Comparison of ENCODE assay signal across 9 cellular contexts in genomic region chr7:141231018-141231792, GRCh38.
A peak's percentile ranks its signal among the peaks of the same experiment; 100 is the strongest.
DNase-seq lines count a peak whose midpoint lies in the region; ATAC-seq, FAIRE-seq and TF ChIP-seq lines count a peak whose summit lies in the region.
"Had no signal": no experiment of that assay in that cellular context is flagged by ENCODE, and none has a peak within 500 bp of the region (broad histone marks: within the 10 kb centered on the region; RNA-seq: fewer than 3 reads in every experiment).

No MANE protein-coding gene starts in this region.

- DNase-seq in Caki2 (ENCODE audit: low read depth) (peak; percentile 56), LHCN-M2 (ENCODE audit: low read depth) (peak; percentile 32), astrocyte of the spinal cord (ENCODE audit: low read depth, low spot score) (peak; percentile 62), left kidney (ENCODE audit: low read depth, low spot score) (peak; percentile 76), GM19239 (ENCODE audit: insufficient read length, low spot score) (no peak)
- DNase-seq in central memory CD4-positive, alpha-beta T cell = no peak
- DNase-seq: cerebellar nuclear complex had no signal

- in situ Hi-C loops in Caki2 (cut with HindIII; ENCODE audit: low pct_unique_long_range_greater_than_20kb, low sequenced_read_pairs) = no loop called here
- in situ Hi-C loops in astrocyte of the spinal cord (cut with HindIII; ENCODE audit: low sequenced_read_pairs) = no loop called here

- no peak overlapping the region for H3K4me3 ChIP-seq in astrocyte of the spinal cord (ENCODE audit: low read depth, low read length)

- peak; percentile 63 for TF ChIP-seq CTCF in astrocyte of the spinal cord (IDR thresholded peaks at IDR 0.05; ENCODE audit: low read depth, low read length)

- no peak for ATAC-seq in HG03175 (IDR thresholded peaks at IDR 0.05; ENCODE audit: unreplicated experiment)
- no peak for ATAC-seq in HG03469 (IDR thresholded peaks at IDR 0.05; ENCODE audit: unreplicated experiment)

- FAIRE-seq in GM19239 (lab: Jason Lieb, UNC) = no peak

Comparison
In these comparisons a context has a peak if more than half of its experiments do, and no peak if none do; other contexts are left out.
1. DNase-seq: peak in Caki2 (single experiment), LHCN-M2 (single experiment), astrocyte of the spinal cord (single experiment) and left kidney (single experiment); none in GM19239 (single experiment) and central memory CD4-positive, alpha-beta T cell (single experiment).